Comparison of ENCODE assay signal across 23 cellular contexts in the genomic region with DNA sequence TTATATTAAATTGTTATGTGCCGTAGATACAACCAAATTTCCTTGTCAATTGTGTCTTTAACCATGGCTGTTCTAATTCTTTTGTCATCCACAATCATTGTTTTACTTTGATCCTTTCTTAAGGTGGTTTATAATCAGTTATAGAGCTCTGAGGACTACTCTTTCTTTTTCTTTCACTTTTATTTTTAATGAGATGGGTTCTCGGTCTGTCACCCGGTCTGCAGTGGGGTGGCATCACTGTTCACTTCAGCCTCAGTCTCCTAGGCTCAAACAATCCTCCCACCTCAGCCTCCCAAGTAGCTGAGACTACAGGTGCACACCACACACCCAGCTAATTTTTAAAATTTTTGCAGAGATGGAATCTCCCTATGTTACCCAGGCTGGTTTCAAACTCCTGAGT.
DNase-seq lines count a peak whose midpoint lies in the region; ATAC-seq and FAIRE-seq lines count a peak whose summit lies in the region.
"Had no signal": no experiment of that assay in that cellular context is flagged by ENCODE, and none has a peak within 500 bp of the region (broad histone marks: within the 10 kb centered on the region; RNA-seq: fewer than 3 reads in every experiment).

No MANE protein-coding gene starts in this region.

- H3K27me3 Mint-ChIP-seq in activated CD8-positive, alpha-beta memory T cell treated with anti-CD3 and anti-CD28 coated beads, Interleukin-2, amount 10 ng/mL, durations not matched to agents 7 days and 5 days = no peaks in the 10 kb centered on the region
- H3K27me3 Mint-ChIP-seq in CD4-positive, alpha-beta memory T cell = no peaks in the 10 kb centered on the region
- no peaks in the 10 kb centered on the region for H3K27me3 Mint-ChIP-seq in T-cell
- no peaks in the 10 kb centered on the region for H3K27me3 Mint-ChIP-seq in central memory CD8-positive, alpha-beta T cell

- H3K4me1 ChIP-seq in CD4-positive, alpha-beta memory T cell (ENCODE audit: insufficient read depth, low read length) = peaks cover 3% of the 10 kb centered on the region

- H3K36me3 Mint-ChIP-seq in activated CD8-positive, alpha-beta memory T cell treated with anti-CD3 and anti-CD28 coated beads, Interleukin-2, amount 10 ng/mL, durations not matched to agents 7 days and 5 days = peaks cover 8% of the 10 kb centered on the region
- H3K36me3 Mint-ChIP-seq in CD4-positive, alpha-beta memory T cell = peaks cover 0 to 10% of the 10 kb centered on the region in 2 donors
- H3K36me3 Mint-ChIP-seq in T-cell = peaks cover 12% of the 10 kb centered on the region
- peaks cover 5% of the 10 kb centered on the region for H3K36me3 Mint-ChIP-seq in central memory CD8-positive, alpha-beta T cell (ENCODE audit: insufficient read depth)

- peaks cover 13% of the 10 kb centered on the region for H3K4me1 Mint-ChIP-seq in activated CD8-positive, alpha-beta memory T cell treated with anti-CD3 and anti-CD28 coated beads, Interleukin-2, amount 10 ng/mL, durations not matched to agents 7 days and 5 days
- H3K4me1 Mint-ChIP-seq in CD4-positive, alpha-beta memory T cell = peaks cover 9 to 22% (median 15%) of the 10 kb centered on the region in 4 donors
- H3K4me1 Mint-ChIP-seq in T-cell = peaks cover 7 to 24% (median 10%) of the 10 kb centered on the region in 3 donors
- H3K4me1 Mint-ChIP-seq in central memory CD8-positive, alpha-beta T cell = peaks cover 27% of the 10 kb centered on the region

- H3K4me3 Mint-ChIP-seq in activated CD8-positive, alpha-beta memory T cell treated with anti-CD3 and anti-CD28 coated beads, Interleukin-2, amount 10 ng/mL, durations not matched to agents 7 days and 5 days = peak overlapping the region; percentile 57
- peak overlapping the region in 5 of 8 donors; percentile 37 to 60 (median 56) for H3K4me3 Mint-ChIP-seq in CD4-positive, alpha-beta memory T cell
- peak overlapping the region in 2 of 3 donors; percentile 21 to 22 for H3K4me3 Mint-ChIP-seq in T-cell
- no peak overlapping the region for H3K4me3 Mint-ChIP-seq in central memory CD8-positive, alpha-beta T cell

- ATAC-seq in activated CD8-positive, alpha-beta memory T cell treated with anti-CD3 and anti-CD28 coated beads, Interleukin-2, amount 10 ng/mL, durations not matched to agents 7 days and 5 days = peak; percentile 87
- ATAC-seq in T-cell (replicated peaks in 1 of 4) (no peak), GM21360 (IDR thresholded peaks at IDR 0.05; ENCODE audit: unreplicated experiment) (no peak), HG02623 (IDR thresholded peaks at IDR 0.05; ENCODE audit: unreplicated experiment) (no peak)
- ATAC-seq in central memory CD8-positive, alpha-beta T cell (replicated peaks; ENCODE audit: extremely low read depth, poor library complexity, severe bottlenecking) = no peak
- ATAC-seq: HCT116 had no signal

- POLR2A ChIA-PET in CD4-positive, alpha-beta memory T cell (lab: Charles Lee; ENCODE audit: partially characterized antibody) = interaction anchor here (0.9 to 1.9 kb wide), 3 partner anchors 14 to 28 kb away, joined by 3 to 12 read pairs (median 4); no protein-coding TSS in a partner anchor
- POLR2A ChIA-PET in T-cell (lab: Charles Lee) = interaction anchor here in 1 of 2 donors (0.6 kb wide), 3 partner anchors 16 to 114 kb away, joined by 3 to 8 read pairs (median 4); no protein-coding TSS in a partner anchor

- FAIRE-seq in urothelium cell line (lab: Jason Lieb, UNC) = no peak
- FAIRE-seq: D721Med, H1, HTR-8/SVneo had no signal

- peak overlapping the region; percentile 82 for H3K27ac Mint-ChIP-seq in activated CD8-positive, alpha-beta memory T cell treated with anti-CD3 and anti-CD28 coated beads, Interleukin-2, amount 10 ng/mL, durations not matched to agents 7 days and 5 days
- peak overlapping the region in 3 of 7 donors; percentile 7 to 44 (median 26) for H3K27ac Mint-ChIP-seq in CD4-positive, alpha-beta memory T cell
- H3K27ac Mint-ChIP-seq in T-cell = peak overlapping the region in 1 of 2 donors; percentile 28
- H3K27ac Mint-ChIP-seq in central memory CD8-positive, alpha-beta T cell (ENCODE audit: low read depth) = peak overlapping the region; percentile 47

- H3K9me3 Mint-ChIP-seq in activated CD8-positive, alpha-beta memory T cell treated with anti-CD3 and anti-CD28 coated beads, Interleukin-2, amount 10 ng/mL, durations not matched to agents 7 days and 5 days (ENCODE audit: low read depth) = no peaks in the 10 kb centered on the region
- no peaks in the 10 kb centered on the region for H3K9me3 Mint-ChIP-seq in CD4-positive, alpha-beta memory T cell
- H3K9me3 Mint-ChIP-seq in T-cell = no peaks in the 10 kb centered on the region
- no peaks in the 10 kb centered on the region for H3K9me3 Mint-ChIP-seq in central memory CD8-positive, alpha-beta T cell

- DNase-seq in activated CD8-positive, alpha-beta memory T cell treated with anti-CD3 and anti-CD28 coated beads, Interleukin-2, amount 10 ng/mL, durations not matched to agents 7 days and 5 days = no peak
- no peak for DNase-seq in activated CD8-positive, alpha-beta memory T cell treated with anti-CD3 and anti-CD28 coated beads for 24 hours
- no peak for DNase-seq in CD4-positive, alpha-beta memory T cell
- DNase-seq in T-cell (no peak), urothelium cell line (ENCODE audit: low spot score) (no peak)
- DNase-seq in central memory CD8-positive, alpha-beta T cell (ENCODE audit: low spot score in 2 of 2) = no peak
- DNase-seq: AML-193, C1 segment of cervical spinal cord, DMS53, GDM1, KG1, NCI-H1694 treated with DMSO at 0.1 percent for 48 hours, NCI-H2081 treated with DMSO at 0.1 percent for 48 hours, NCI-H2171 treated with DMSO at 0.1 percent for 48 hours, NCI-H446 treated with DMSO at 0.1 percent for 48 hours, NCI-H526 treated with DMSO at 0.1 percent for 48 hours, SHP77 had no signal

- no peaks in the 10 kb centered on the region for H3K9me3 ChIP-seq in CD4-positive, alpha-beta memory T cell (ENCODE audit: control insufficient read depth in 1 of 2, low read length in 2 of 2)

- H3K4me3 ChIP-seq in CD4-positive, alpha-beta memory T cell (ENCODE audit: low read length in 2 of 2) = no peak overlapping the region

- CTCF ChIA-PET in activated CD8-positive, alpha-beta memory T cell treated with anti-CD3 and anti-CD28 coated beads, Interleukin-2, amount 10 ng/mL, durations not matched to agents 7 days and 5 days (lab: Charles Lee) = interaction anchor here (0.6 to 1.2 kb wide), 4 partner anchors 12 to 77 kb away, joined by 3 to 4 read pairs (median 4); no protein-coding TSS in a partner anchor
- CTCF ChIA-PET in CD4-positive, alpha-beta memory T cell (lab: Charles Lee; ENCODE audit: partially characterized antibody) = interaction anchor here (0.5 to 2.5 kb wide), 2 partner anchors 13 to 154 kb away, joined by 4 to 5 read pairs; no protein-coding TSS in a partner anchor
- CTCF ChIA-PET in T-cell (lab: Charles Lee) = interaction anchor here in 1 of 2 donors (1.0 to 1.2 kb wide), 2 partner anchors 9 to 16 kb away, joined by 3 to 4 read pairs; no protein-coding TSS in a partner anchor

- no peak overlapping the region for H3K27ac ChIP-seq in CD4-positive, alpha-beta memory T cell (ENCODE audit: low read depth, low read length)

- no peaks in the 10 kb centered on the region for H3K36me3 ChIP-seq in CD4-positive, alpha-beta memory T cell (ENCODE audit: insufficient read depth, low read length)

- intact Hi-C loops in CD4-positive, alpha-beta memory T cell (cut with micrococcal nuclease) = no loop called here

- H3K27me3 ChIP-seq in CD4-positive, alpha-beta memory T cell (ENCODE audit: insufficient read depth, low read length) = no peaks in the 10 kb centered on the region
